Comparison of ENCODE assay signal across 13 cellular contexts in the genomic region with DNA sequence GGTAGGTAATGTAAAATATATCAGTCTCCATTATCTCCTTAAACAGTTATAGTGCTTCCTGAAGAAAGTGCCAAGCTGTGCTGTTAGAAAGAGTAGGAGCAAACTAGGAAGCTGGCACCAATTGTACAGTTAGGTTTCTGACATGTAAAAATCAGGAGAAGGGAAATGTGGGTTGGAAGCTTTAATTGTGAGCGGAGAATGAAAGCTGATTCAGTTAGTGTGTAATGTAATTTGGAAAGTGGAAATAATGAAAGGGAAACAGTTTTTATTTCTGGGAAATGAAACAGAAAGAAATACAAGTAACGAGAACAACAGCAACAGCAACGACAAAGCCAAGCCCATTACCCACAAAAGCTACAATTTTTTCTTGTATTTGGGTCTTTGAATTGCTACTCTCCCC.
DNase-seq lines count a peak whose midpoint lies in the region; ATAC-seq lines count a peak whose summit lies in the region.
"Had no signal": no experiment of that assay in that cellular context is flagged by ENCODE, and none has a peak within 500 bp of the region (broad histone marks: within the 10 kb centered on the region; RNA-seq: fewer than 3 reads in every experiment).

No MANE protein-coding gene starts in this region.

- peaks cover 8% of the 10 kb centered on the region for H3K36me3 Mint-ChIP-seq in T-helper 2 cell treated with Interferon-gamma antibody and Interleukin-4, amounts not matched to agents 5 μg/mL and 100 μg/mL, for 36 hours (ENCODE audit: low read depth)
- H3K36me3 Mint-ChIP-seq in memory B cell, result no peaks in the 10 kb centered on the region
- H3K36me3 Mint-ChIP-seq: WTC11 had no signal

- peak overlapping the region; percentile 63 for H3K4me3 Mint-ChIP-seq in T-helper 2 cell treated with Interferon-gamma antibody and Interleukin-4, amounts not matched to agents 5 μg/mL and 100 μg/mL, for 36 hours
- peak overlapping the region; percentile 49 for H3K4me3 Mint-ChIP-seq in memory B cell
- H3K4me3 Mint-ChIP-seq: WTC11 had no signal

- DNase-seq in stimulated activated CD4-positive, alpha-beta T cell treated with anti-CD3 and anti-CD28 coated beads, Interleukin-15, amount 100 ng/mL, for 24 hours, result peak; percentile 7
- DNase-seq in stimulated activated CD4-positive, alpha-beta T cell treated with anti-CD3 and anti-CD28 coated beads, Interleukin-2, amount 100 ng/mL, for 48 hours, result no peak
- DNase-seq in T-helper 2 cell treated with Interferon-gamma antibody and Interleukin-4, amounts not matched to agents 5 μg/mL and 100 μg/mL, for 36 hours (ENCODE audit: low spot score), result no peak
- DNase-seq in memory B cell (ENCODE audit: low spot score in 2 of 2) (no peak), NCI-H1048 (lab: John Stamatoyannopoulos, UW) (no peak)
- DNase-seq: left ventricle myocardium superior, NCI-H345, ovary, trophoblast cell had no signal

- no peaks in the 10 kb centered on the region for H3K27me3 Mint-ChIP-seq in T-helper 2 cell treated with Interferon-gamma antibody and Interleukin-4, amounts not matched to agents 5 μg/mL and 100 μg/mL, for 36 hours (ENCODE audit: low read depth)
- H3K27me3 Mint-ChIP-seq in memory B cell, result no peaks in the 10 kb centered on the region

- H3K9me3 Mint-ChIP-seq in T-helper 2 cell treated with Interferon-gamma antibody and Interleukin-4, amounts not matched to agents 5 μg/mL and 100 μg/mL, for 36 hours, result no peaks in the 10 kb centered on the region
- H3K9me3 Mint-ChIP-seq in memory B cell, result no peaks in the 10 kb centered on the region
- H3K9me3 Mint-ChIP-seq: WTC11 had no signal

- ATAC-seq in memory B cell (ENCODE audit: low read depth) (no peak), HG03097 (IDR thresholded peaks at IDR 0.05; ENCODE audit: low FRiP score, unreplicated experiment) (no peak), HG02870 (IDR thresholded peaks at IDR 0.05; ENCODE audit: unreplicated experiment) (no peak), HG02970 (IDR thresholded peaks at IDR 0.05; ENCODE audit: low FRiP score, unreplicated experiment) (no peak)
- ATAC-seq: left ventricle myocardium superior, WTC11 had no signal

- peak overlapping the region; percentile 83 for H3K27ac Mint-ChIP-seq in T-helper 2 cell treated with Interferon-gamma antibody and Interleukin-4, amounts not matched to agents 5 μg/mL and 100 μg/mL, for 36 hours
- peak overlapping the region; percentile 70 for H3K27ac Mint-ChIP-seq in memory B cell
- H3K27ac Mint-ChIP-seq: WTC11 had no signal

- peaks cover 61% of the 10 kb centered on the region for H3K4me1 Mint-ChIP-seq in T-helper 2 cell treated with Interferon-gamma antibody and Interleukin-4, amounts not matched to agents 5 μg/mL and 100 μg/mL, for 36 hours (ENCODE audit: low read depth)
- H3K4me1 Mint-ChIP-seq in memory B cell, result peaks cover 38% of the 10 kb centered on the region
- H3K4me1 Mint-ChIP-seq: WTC11 had no signal
